In the genomic region with DNA sequence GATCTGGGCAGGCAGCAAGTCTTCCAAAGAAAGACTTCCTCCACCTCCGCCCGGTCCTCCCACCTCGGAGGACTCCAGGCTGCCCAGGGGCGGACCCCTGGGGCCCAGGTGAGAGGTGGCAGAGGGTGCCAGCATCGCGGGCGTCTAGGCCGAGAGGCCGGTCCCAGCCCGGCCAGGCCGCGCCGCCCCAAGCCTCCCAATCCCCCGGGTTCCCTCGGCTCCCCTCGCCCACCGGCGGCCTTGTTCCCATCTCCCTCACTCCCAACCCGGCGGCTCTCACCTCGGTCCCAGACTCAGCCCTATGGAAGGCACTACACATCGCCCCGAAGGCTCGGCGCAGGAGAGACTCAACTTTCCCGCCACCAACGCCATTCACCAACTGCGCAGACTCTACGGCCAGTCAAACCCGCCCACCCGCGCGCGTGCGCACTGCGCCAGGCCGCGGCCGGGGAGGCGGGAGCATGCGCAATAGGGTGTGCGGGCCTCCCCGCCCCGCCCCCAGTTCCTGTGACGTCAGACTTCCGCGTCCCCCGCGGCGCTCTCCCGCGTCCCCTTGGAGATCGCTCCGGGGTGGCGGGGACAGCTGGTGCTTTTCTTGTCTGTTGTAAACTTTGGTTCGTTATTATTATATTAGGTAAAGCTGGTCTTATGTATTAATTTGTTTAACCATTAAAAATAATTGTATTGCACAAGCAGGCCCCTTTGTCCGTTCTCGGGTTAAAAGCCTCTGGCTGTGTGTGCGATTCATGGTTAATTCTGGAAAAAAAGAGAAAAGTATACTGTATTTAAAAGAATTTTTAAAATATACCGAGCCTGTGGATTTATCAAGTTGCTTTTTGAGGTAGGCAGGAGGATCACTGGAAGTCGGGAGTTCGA, we compare ENCODE assay signal across 1 cellular context.
TF ChIP-seq lines count a peak whose summit lies in the region.

A gene (minus strand): TSS at position 381 of the 876 bp plus-strand sequence. CDS start 62 bp downstream, at position 319.

TF ChIP-seq in HepG2, 621 proteins besides CTCF, POLR2A, EP300 and RAD21 (continued from another document and continues in another):
- TF ChIP-seq WIZ (CRISPR knock-in tag; IDR thresholded peaks at IDR 0.05) = no peak
- TF ChIP-seq SAP130 (CRISPR knock-in tag; IDR thresholded peaks at IDR 0.05; ENCODE audit: low read depth) = peak; percentile 99
- TF ChIP-seq SMAD9 (CRISPR knock-in tag; IDR thresholded peaks at IDR 0.05) = 0 out of 2 replicates have a peak, but pooled peaks have one; percentile 51
- peak; percentile 17; the same call in 1 of the 2 replicates for TF ChIP-seq ZNF607 (CRISPR knock-in tag; IDR thresholded peaks at IDR 0.05; ENCODE audit: borderline replicate concordance)
- no peak for TF ChIP-seq ZNF629 (CRISPR knock-in tag; conservative IDR thresholded peaks at IDR 0.05)
- peak; percentile 53; the same call in 1 of the 2 replicates for TF ChIP-seq ARNTL (CRISPR knock-in tag; IDR thresholded peaks at IDR 0.05)
- TF ChIP-seq TCF12 (IDR thresholded peaks at IDR 0.05) = no peak
- 0 out of 2 replicates have a peak, but pooled peaks have one; percentile 53 for TF ChIP-seq TCF12 (CRISPR knock-in tag; IDR thresholded peaks at IDR 0.05)
- TF ChIP-seq TSC22D2 (CRISPR knock-in tag; IDR thresholded peaks at IDR 0.05; ENCODE audit: borderline replicate concordance) = peak; percentile 72; the same call in 1 of the 2 replicates
- peak; percentile 82 for TF ChIP-seq KDM2A (CRISPR knock-in tag; IDR thresholded peaks at IDR 0.05; ENCODE audit: borderline replicate concordance, low read depth)
- TF ChIP-seq, protein P1, sequence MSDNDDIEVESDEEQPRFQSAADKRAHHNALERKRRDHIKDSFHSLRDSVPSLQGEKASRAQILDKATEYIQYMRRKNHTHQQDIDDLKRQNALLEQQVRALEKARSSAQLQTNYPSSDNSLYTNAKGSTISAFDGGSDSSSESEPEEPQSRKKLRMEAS (IDR thresholded peaks at IDR 0.05) = peak; percentile 89
- TF ChIP-seq ZNF557 (CRISPR knock-in tag; IDR thresholded peaks at IDR 0.05) = peak; percentile 84; the same call in 1 of the 2 replicates
- TF ChIP-seq ZNF225 (CRISPR knock-in tag; IDR thresholded peaks at IDR 0.05) = no peak
- TF ChIP-seq, protein P2, sequence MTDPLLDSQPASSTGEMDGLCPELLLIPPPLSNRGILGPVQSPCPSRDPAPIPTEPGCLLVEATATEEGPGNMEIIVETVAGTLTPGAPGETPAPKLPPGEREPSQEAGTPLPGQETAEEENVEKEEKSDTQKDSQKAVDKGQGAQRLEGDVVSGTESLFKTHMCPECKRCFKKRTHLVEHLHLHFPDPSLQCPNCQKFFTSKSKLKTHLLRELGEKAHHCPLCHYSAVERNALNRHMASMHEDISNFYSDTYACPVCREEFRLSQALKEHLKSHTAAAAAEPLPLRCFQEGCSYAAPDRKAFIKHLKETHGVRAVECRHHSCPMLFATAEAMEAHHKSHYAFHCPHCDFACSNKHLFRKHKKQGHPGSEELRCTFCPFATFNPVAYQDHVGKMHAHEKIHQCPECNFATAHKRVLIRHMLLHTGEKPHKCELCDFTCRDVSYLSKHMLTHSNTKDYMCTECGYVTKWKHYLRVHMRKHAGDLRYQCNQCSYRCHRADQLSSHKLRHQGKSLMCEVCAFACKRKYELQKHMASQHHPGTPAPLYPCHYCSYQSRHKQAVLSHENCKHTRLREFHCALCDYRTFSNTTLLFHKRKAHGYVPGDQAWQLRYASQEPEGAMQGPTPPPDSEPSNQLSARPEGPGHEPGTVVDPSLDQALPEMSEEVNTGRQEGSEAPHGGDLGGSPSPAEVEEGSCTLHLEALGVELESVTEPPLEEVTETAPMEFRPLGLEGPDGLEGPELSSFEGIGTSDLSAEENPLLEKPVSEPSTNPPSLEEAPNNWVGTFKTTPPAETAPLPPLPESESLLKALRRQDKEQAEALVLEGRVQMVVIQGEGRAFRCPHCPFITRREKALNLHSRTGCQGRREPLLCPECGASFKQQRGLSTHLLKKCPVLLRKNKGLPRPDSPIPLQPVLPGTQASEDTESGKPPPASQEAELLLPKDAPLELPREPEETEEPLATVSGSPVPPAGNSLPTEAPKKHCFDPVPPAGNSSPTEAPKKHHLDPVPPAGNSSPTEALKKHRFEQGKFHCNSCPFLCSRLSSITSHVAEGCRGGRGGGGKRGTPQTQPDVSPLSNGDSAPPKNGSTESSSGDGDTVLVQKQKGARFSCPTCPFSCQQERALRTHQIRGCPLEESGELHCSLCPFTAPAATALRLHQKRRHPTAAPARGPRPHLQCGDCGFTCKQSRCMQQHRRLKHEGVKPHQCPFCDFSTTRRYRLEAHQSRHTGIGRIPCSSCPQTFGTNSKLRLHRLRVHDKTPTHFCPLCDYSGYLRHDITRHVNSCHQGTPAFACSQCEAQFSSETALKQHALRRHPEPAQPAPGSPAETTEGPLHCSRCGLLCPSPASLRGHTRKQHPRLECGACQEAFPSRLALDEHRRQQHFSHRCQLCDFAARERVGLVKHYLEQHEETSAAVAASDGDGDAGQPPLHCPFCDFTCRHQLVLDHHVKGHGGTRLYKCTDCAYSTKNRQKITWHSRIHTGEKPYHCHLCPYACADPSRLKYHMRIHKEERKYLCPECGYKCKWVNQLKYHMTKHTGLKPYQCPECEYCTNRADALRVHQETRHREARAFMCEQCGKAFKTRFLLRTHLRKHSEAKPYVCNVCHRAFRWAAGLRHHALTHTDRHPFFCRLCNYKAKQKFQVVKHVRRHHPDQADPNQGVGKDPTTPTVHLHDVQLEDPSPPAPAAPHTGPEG (CRISPR knock-in tag; IDR thresholded peaks at IDR 0.05) = peak; percentile 21; the same call in 1 of the 2 replicates
- peak; percentile 61; the same call in 1 of the 2 replicates for TF ChIP-seq ZNF891 (CRISPR knock-in tag; IDR thresholded peaks at IDR 0.05)
- TF ChIP-seq, protein P3, sequence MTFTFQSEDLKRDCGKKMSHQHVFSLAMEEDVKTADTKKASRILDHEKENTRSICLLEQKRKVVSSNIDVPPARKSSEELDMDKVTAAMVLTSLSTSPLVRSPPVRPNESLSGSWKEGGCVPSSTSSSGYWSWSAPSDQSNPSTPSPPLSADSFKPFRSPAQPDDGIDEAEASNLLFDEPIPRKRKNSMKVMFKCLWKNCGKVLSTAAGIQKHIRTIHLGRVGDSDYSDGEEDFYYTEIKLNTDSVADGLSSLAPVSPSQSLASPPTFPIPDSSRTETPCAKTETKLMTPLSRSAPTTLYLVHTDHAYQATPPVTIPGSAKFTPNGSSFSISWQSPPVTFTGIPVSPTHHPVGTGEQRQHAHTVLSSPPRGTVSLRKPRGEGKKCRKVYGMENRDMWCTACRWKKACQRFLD (CRISPR knock-in tag; IDR thresholded peaks at IDR 0.05; ENCODE audit: borderline replicate concordance) = peak; percentile 79
- TF ChIP-seq ZNF460 (CRISPR knock-in tag; IDR thresholded peaks at IDR 0.05; ENCODE audit: borderline replicate concordance) = no peak
- peak; percentile 70; the same call in 1 of the 2 replicates for TF ChIP-seq ZNF563 (CRISPR knock-in tag; IDR thresholded peaks at IDR 0.05)
- peak; percentile 71 for TF ChIP-seq ZNF230 (CRISPR knock-in tag; IDR thresholded peaks at IDR 0.05)
- TF ChIP-seq YY1 (IDR thresholded peaks at IDR 0.05; ENCODE audit: insufficient read depth, insufficient replicate concordance, low read depth, low read length) = peak; percentile 5
- TF ChIP-seq, protein P4, sequence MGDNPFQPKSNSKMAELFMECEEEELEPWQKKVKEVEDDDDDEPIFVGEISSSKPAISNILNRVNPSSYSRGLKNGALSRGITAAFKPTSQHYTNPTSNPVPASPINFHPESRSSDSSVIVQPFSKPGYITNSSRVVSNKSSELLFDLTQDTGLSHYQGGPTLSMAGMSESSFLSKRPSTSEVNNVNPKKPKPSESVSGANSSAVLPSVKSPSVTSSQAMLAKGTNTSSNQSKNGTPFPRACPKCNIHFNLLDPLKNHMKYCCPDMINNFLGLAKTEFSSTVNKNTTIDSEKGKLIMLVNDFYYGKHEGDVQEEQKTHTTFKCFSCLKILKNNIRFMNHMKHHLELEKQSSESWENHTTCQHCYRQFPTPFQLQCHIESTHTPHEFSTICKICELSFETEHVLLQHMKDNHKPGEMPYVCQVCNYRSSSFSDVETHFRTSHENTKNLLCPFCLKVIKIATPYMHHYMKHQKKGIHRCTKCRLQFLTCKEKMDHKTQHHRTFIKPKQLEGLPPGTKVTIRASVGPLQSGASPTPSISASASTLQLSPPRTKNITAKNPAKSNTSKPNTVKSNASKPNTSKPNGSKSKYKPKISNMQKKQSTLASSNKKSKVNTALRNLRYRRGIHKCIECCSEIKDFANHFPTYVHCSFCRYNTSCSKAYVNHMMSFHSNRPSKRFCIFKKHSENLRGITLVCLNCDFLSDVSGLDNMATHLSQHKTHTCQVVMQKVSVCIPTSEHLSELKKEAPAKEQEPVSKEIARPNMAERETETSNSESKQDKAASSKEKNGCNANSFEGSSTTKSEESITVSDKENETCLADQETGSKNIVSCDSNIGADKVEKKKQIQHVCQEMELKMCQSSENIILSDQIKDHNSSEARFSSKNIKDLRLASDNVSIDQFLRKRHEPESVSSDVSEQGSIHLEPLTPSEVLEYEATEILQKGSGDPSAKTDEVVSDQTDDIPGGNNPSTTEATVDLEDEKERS (CRISPR knock-in tag; IDR thresholded peaks at IDR 0.05) = 0 out of 2 replicates have a peak, but pooled peaks have one; percentile 30
- TF ChIP-seq NKX3-1 (CRISPR knock-in tag; IDR thresholded peaks at IDR 0.05) = peak; percentile 79
- TF ChIP-seq, protein P5, sequence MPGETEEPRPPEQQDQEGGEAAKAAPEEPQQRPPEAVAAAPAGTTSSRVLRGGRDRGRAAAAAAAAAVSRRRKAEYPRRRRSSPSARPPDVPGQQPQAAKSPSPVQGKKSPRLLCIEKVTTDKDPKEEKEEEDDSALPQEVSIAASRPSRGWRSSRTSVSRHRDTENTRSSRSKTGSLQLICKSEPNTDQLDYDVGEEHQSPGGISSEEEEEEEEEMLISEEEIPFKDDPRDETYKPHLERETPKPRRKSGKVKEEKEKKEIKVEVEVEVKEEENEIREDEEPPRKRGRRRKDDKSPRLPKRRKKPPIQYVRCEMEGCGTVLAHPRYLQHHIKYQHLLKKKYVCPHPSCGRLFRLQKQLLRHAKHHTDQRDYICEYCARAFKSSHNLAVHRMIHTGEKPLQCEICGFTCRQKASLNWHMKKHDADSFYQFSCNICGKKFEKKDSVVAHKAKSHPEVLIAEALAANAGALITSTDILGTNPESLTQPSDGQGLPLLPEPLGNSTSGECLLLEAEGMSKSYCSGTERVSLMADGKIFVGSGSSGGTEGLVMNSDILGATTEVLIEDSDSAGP (CRISPR knock-in tag; IDR thresholded peaks at IDR 0.05; ENCODE audit: borderline replicate concordance) = peak; percentile 63; the same call in 1 of the 2 replicates
- 0 out of 2 replicates have a peak, but pooled peaks have one; percentile 28 for TF ChIP-seq ONECUT2 (CRISPR knock-in tag; IDR thresholded peaks at IDR 0.05)
- peak; percentile 86 for TF ChIP-seq KMT2B (CRISPR knock-in tag; IDR thresholded peaks at IDR 0.05)
- TF ChIP-seq ZSCAN20 (CRISPR knock-in tag; IDR thresholded peaks at IDR 0.05; ENCODE audit: borderline replicate concordance) = peak; percentile 48; the same call in 1 of the 2 replicates
- TF ChIP-seq, protein P6, sequence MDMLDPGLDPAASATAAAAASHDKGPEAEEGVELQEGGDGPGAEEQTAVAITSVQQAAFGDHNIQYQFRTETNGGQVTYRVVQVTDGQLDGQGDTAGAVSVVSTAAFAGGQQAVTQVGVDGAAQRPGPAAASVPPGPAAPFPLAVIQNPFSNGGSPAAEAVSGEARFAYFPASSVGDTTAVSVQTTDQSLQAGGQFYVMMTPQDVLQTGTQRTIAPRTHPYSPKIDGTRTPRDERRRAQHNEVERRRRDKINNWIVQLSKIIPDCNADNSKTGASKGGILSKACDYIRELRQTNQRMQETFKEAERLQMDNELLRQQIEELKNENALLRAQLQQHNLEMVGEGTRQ (IDR thresholded peaks at IDR 0.05; ENCODE audit: low read depth, low read length) = no peak
- TF ChIP-seq, protein P6 (CRISPR knock-in tag; IDR thresholded peaks at IDR 0.05; ENCODE audit: borderline replicate concordance) = no peak
- peak; percentile 80 for TF ChIP-seq ZNF564 (CRISPR knock-in tag; IDR thresholded peaks at IDR 0.05)
- TF ChIP-seq, protein P7, sequence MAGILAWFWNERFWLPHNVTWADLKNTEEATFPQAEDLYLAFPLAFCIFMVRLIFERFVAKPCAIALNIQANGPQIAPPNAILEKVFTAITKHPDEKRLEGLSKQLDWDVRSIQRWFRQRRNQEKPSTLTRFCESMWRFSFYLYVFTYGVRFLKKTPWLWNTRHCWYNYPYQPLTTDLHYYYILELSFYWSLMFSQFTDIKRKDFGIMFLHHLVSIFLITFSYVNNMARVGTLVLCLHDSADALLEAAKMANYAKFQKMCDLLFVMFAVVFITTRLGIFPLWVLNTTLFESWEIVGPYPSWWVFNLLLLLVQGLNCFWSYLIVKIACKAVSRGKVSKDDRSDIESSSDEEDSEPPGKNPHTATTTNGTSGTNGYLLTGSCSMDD (CRISPR knock-in tag; IDR thresholded peaks at IDR 0.05) = no peak
- TF ChIP-seq ZNF605 (CRISPR knock-in tag; IDR thresholded peaks at IDR 0.05) = peak; percentile 85
- no peak for TF ChIP-seq KAT2B (IDR thresholded peaks at IDR 0.05; ENCODE audit: borderline replicate concordance, low read depth, low read length)
- peak; percentile 41; the same call in 1 of the 2 replicates for TF ChIP-seq MTF1 (CRISPR knock-in tag; IDR thresholded peaks at IDR 0.05)
- TF ChIP-seq MXI1 (IDR thresholded peaks at IDR 0.05; ENCODE audit: borderline replicate concordance, low read depth, low read length) = peak; percentile 94; the same call in 2 of the 3 replicates
- peak; percentile 25; the same call in 1 of the 2 replicates for TF ChIP-seq ZNF614 (CRISPR knock-in tag; IDR thresholded peaks at IDR 0.05; ENCODE audit: borderline replicate concordance)
- no peak for TF ChIP-seq HHEX (CRISPR knock-in tag; IDR thresholded peaks at IDR 0.05)
- peak; percentile 92 for TF ChIP-seq RBFOX2 (IDR thresholded peaks at IDR 0.05; ENCODE audit: low read depth, low read length)
- TF ChIP-seq SIN3B (IDR thresholded peaks at IDR 0.05; ENCODE audit: low read length) = peak; percentile 98
- TF ChIP-seq RFX3 (CRISPR knock-in tag; IDR thresholded peaks at IDR 0.05) = peak; percentile 39
- peak; percentile 99; the same call in 1 of the 2 replicates for TF ChIP-seq SIN3A (IDR thresholded peaks at IDR 0.05; ENCODE audit: borderline replicate concordance, low read depth, low read length)
- no peak for TF ChIP-seq ZBTB20 (CRISPR knock-in tag; IDR thresholded peaks at IDR 0.05; ENCODE audit: borderline replicate concordance, low read depth)
- no peak for TF ChIP-seq NONO (IDR thresholded peaks at IDR 0.05)
- TF ChIP-seq NONO (CRISPR knock-in tag; conservative IDR thresholded peaks at IDR 0.05) = peak; percentile 66; the same call in 1 of the 2 replicates
- TF ChIP-seq ZNF256 (CRISPR knock-in tag; conservative IDR thresholded peaks at IDR 0.05) = peak; percentile 84; the same call in 1 of the 2 replicates
- TF ChIP-seq AGO2 (optimal IDR thresholded peaks at IDR 0.05; ENCODE audit: low read depth, low read length) = no peak
- TF ChIP-seq ZNF577 (CRISPR knock-in tag; IDR thresholded peaks at IDR 0.05; ENCODE audit: borderline replicate concordance, low read depth) = no peak
- no peak for TF ChIP-seq POLR2AphosphoS2 (IDR thresholded peaks at IDR 0.05; ENCODE audit: low read depth, low read length)
- peak; percentile 37; the same call in 1 of the 2 replicates for TF ChIP-seq FOXA3 (CRISPR knock-in tag; IDR thresholded peaks at IDR 0.05)
- TF ChIP-seq MEF2D (CRISPR knock-in tag; IDR thresholded peaks at IDR 0.05) = no peak; the same call in 1 of the 2 replicates
- peak; percentile 65; the same call in 1 of the 2 replicates for TF ChIP-seq IRF2 (CRISPR knock-in tag; IDR thresholded peaks at IDR 0.05)
